In the genomic region with DNA sequence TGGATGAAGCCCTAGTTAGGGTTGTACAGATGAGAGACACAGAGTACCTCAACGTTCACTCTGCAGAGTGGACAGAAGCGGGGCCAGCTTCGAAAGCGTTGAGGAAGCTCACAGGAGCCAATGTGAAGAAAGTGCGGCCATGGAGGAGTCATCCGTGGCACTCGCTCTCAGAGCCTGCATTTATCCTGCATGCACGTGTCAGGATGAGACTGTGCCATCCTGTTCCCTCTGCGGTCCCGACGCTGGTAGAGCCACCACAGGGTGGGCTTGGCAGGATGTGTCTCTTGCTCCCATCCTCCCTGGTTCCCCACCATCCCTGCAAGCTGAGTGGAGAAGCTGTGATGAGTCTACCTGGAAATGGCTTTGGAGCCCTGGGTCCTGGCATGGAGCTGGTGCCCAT, we compare ENCODE assay signal across 13 cellular contexts.
"Had no signal": no experiment of that assay in that cellular context is flagged by ENCODE, and none has a peak within 500 bp of the region (broad histone marks: within the 10 kb centered on the region; RNA-seq: fewer than 3 reads in every experiment).

No MANE protein-coding gene starts in this region.

- DNase-seq: activated B cell treated with CpG ODN at 0.5 μM for 24 hours; activated CD4-positive, alpha-beta T cell treated with anti-CD3 and anti-CD28 coated beads, Interleukin-2, amount 10 ng/mL, durations not matched to agents 7 days and 5 days; activated CD8-positive, alpha-beta memory T cell treated with anti-CD3 and anti-CD28 coated beads, Interleukin-2, amount 50 U/mL, for 48 hours; activated naive CD4-positive, alpha-beta T cell treated with Interleukin-2 at 50 U/mL for 16 hours; mesenchymal stem cell; natural killer cell; psoas muscle; stimulated activated CD4-positive, alpha-beta T cell treated with anti-CD3 and anti-CD28 coated beads, Interleukin-2, amount 100 ng/mL, for 48 hours; SW 1271 had no signal

- ATAC-seq: esophagus mucosa; natural killer cell; stimulated activated memory B cell treated with anti-CD40 and anti-IgM and Interleukin-4, amounts not matched to agents 10 μg/mL and 1 μg/mL and 100 μg/mL, for 72 hours had no signal

- H3K9me3 ChIP-seq: breast epithelium, psoas muscle had no signal

- H3K36me3 ChIP-seq: breast epithelium had no signal

- H3K27ac ChIP-seq: hepatocyte, psoas muscle had no signal

- H3K27me3 ChIP-seq: breast epithelium, hepatocyte had no signal

- H3K4me3 ChIP-seq: breast epithelium, hepatocyte, psoas muscle had no signal
